In the genomic region with DNA sequence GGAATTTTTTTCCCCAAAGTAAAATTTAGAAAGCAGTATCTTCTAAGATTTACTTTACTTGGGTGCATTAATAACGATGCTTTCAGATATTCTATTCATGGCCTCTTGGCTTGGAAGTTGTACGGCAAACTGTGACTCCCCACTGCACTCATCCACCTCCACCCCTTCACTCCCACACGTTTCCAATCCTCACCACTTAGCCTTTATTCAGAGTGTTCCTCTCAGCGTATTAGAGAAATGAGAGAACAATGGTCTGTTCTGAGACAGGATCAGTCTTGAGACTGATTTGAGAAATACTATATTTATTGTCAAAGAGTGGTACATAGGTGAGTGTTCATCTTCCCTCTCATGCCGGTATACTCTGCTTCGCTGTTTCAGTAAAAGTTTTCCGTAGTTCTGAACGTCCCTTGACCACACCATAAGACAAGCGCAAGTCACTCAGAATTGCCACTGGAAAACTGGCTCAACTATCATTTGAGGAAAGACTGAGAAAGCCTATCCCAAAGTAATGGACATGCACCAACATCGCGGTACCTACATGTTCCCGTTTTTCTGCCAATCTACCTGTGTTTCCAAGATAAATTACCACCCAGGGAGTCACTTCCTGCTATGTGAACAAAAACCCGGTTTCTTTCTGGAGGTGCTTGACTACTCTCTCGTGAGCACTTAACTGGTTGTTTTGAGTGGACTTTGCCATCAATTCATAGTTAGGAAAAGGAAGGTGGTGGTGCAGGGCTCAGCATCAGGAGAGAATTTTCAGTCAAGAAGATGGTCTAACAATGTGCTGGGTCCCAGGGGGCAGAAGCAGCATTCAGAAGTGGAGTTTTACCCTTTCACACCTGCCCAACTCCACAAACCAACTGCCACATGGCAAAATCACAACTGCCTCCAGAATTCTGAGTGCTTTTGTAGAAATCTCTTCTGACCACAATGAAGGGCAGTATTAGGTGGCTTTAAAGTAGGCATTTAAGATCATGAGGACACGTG, we compare ENCODE assay signal across 8 cellular contexts. TPM values are rescaled to one million over a fixed set of nuclear protein-coding genes. Genes with fewer than 3 reads are reported as not detected.
DNase-seq lines count a peak whose midpoint lies in the region; ATAC-seq and TF ChIP-seq lines count a peak whose summit lies in the region.

No MANE protein-coding gene starts in this region.

- peaks cover 41 to 79% (median 57%) of the 10 kb centered on the region in 5 donors for H3K27me3 Mint-ChIP-seq in naive thymus-derived CD4-positive, alpha-beta T cell

- no peak overlapping the region for H3K4me3 ChIP-seq in naive thymus-derived CD4-positive, alpha-beta T cell (ENCODE audit: low read length)
- no peak overlapping the region for H3K4me3 ChIP-seq in brain microvascular endothelial cell (ENCODE audit: low read depth, low read length)

- peaks cover 0 to 4% of the 10 kb centered on the region in 2 donors for H3K27me3 ChIP-seq in naive thymus-derived CD4-positive, alpha-beta T cell (ENCODE audit: control insufficient read depth in 2 of 2, insufficient read depth in 2 of 2, low read length in 2 of 2)
- H3K27me3 ChIP-seq in brain microvascular endothelial cell (replicated peaks), result peaks cover 23% of the 10 kb centered on the region

- in situ Hi-C loops in brain microvascular endothelial cell (cut with HindIII; ENCODE audit: low pct_ligation_motif_present, low sequenced_read_pairs), result no loop called here

- POLR2A ChIA-PET in naive thymus-derived CD4-positive, alpha-beta T cell (lab: Charles Lee), result no interaction called here

- H3K4me1 ChIP-seq in naive thymus-derived CD4-positive, alpha-beta T cell (ENCODE audit: control insufficient read depth in 2 of 2, insufficient read depth in 2 of 2, low read length in 2 of 2), result peaks cover 4% of the 10 kb centered on the region in 2 donors

- CTCF ChIA-PET in naive thymus-derived CD4-positive, alpha-beta T cell (lab: Charles Lee), result no interaction called here

- no peaks in the 10 kb centered on the region for H3K9me3 ChIP-seq in naive thymus-derived CD4-positive, alpha-beta T cell (ENCODE audit: control insufficient read depth in 2 of 3, low read length in 3 of 3)

- H3K36me3 ChIP-seq in naive thymus-derived CD4-positive, alpha-beta T cell (ENCODE audit: control insufficient read depth in 2 of 3, insufficient read depth in 3 of 3, low read length in 3 of 3), result no peaks in the 10 kb centered on the region
- no peaks in the 10 kb centered on the region for H3K36me3 ChIP-seq in brain microvascular endothelial cell (replicated peaks)

- H3K4me1 Mint-ChIP-seq in naive thymus-derived CD4-positive, alpha-beta T cell, result peaks cover 13 to 56% (median 24%) of the 10 kb centered on the region in 7 donors

- H3K4me3 Mint-ChIP-seq in naive thymus-derived CD4-positive, alpha-beta T cell, result peak overlapping the region; percentile 16 to 92 (median 73)

- TF ChIP-seq CTCF in C4-2B (conservative IDR thresholded peaks at IDR 0.05) (no peak), brain microvascular endothelial cell (IDR thresholded peaks at IDR 0.05; ENCODE audit: low read depth, low read length, missing control alignments) (no peak)

- H3K36me3 Mint-ChIP-seq in naive thymus-derived CD4-positive, alpha-beta T cell, result peaks cover 0 to 48% (median 0%) of the 10 kb centered on the region in 5 donors

- H3K27ac ChIP-seq in C4-2B (peak overlapping the region; percentile 83), cingulate gyrus (ENCODE audit: low read depth, low read length) (peak overlapping the region; percentile 71), brain microvascular endothelial cell (no peak overlapping the region)
- H3K27ac ChIP-seq in naive thymus-derived CD4-positive, alpha-beta T cell (ENCODE audit: low read depth, low read length), result no peak overlapping the region

- intact Hi-C loops in naive thymus-derived CD4-positive, alpha-beta T cell (cut with micrococcal nuclease), result loop anchor here in 1 of 2 donors (2.0 to 10.0 kb wide), 4 partner anchors 93 to 275 kb away; no protein-coding TSS in a partner anchor

- peaks cover 0 to 8% (median 0%) of the 10 kb centered on the region in 11 donors for H3K9me3 Mint-ChIP-seq in naive thymus-derived CD4-positive, alpha-beta T cell

- no peak for ATAC-seq in naive thymus-derived CD4-positive, alpha-beta T cell
- ATAC-seq in GM18873 (IDR thresholded peaks at IDR 0.05; ENCODE audit: low FRiP score, unreplicated experiment), result no peak

- H3K27ac Mint-ChIP-seq in naive thymus-derived CD4-positive, alpha-beta T cell, result peak overlapping the region in 1 of 9 donors; percentile 40

- peak; percentile 5 for DNase-seq in HK-2 (ENCODE audit: unreplicated experiment)
- DNase-seq in naive thymus-derived CD4-positive, alpha-beta T cell, result no peak
- no peak for DNase-seq in AG20443 (ENCODE audit: low spot score)
- DNase-seq in cerebellar nuclear complex (lab: John Stamatoyannopoulos, UW), result no peak
- no peak for DNase-seq in brain microvascular endothelial cell

RNA-seq across cellular contexts. Expression of gene EGLN3, which starts 1.5 kb away (rescaled TPM):
- 10 to 100 TPM in 1 of 5 experiments, 1 to 10 TPM in 3, under 1 TPM in 1; 0.97 to 96.5 (median 1.3) TPM for total RNA-seq in naive thymus-derived CD4-positive, alpha-beta T cell
- polyA plus RNA-seq in naive thymus-derived CD4-positive, alpha-beta T cell, result 1 to 10 TPM in 1 of 2 donors, under 1 TPM in 1; 0.71 to 1.5 TPM

Comparison
In these comparisons a context has a peak if more than half of its experiments do, and no peak if none do; other contexts are left out.
1. H3K27ac ChIP-seq: peak in C4-2B (single experiment) and cingulate gyrus (single experiment); none in naive thymus-derived CD4-positive, alpha-beta T cell (single experiment) and brain microvascular endothelial cell (single experiment).